In the genomic region with DNA sequence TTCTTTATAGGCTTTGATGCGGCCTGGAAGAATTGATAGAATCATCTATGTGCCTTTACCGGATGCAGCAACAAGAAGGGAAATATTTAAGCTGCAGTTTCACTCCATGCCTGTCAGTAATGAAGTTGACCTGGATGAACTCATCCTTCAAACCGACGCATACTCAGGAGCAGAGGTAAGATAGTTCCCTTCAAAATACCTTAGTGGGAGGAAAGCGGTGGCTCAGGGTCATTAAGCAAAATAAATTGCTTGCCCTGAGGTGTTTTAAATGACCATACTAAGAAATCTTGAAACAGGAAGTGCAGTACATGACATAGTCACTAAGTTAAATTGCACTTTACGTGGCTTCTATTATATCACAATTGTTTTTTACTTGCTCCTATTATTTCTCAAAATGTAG, we compare ENCODE assay signal across 22 cellular contexts.
A peak's percentile ranks its signal among the peaks of the same experiment; 100 is the strongest.
DNase-seq lines count a peak whose midpoint lies in the region; ATAC-seq and TF ChIP-seq lines count a peak whose summit lies in the region.
"Had no signal": no experiment of that assay in that cellular context is flagged by ENCODE, and none has a peak within 500 bp of the region (broad histone marks: within the 10 kb centered on the region; RNA-seq: fewer than 3 reads in every experiment).

No MANE protein-coding gene starts in this region.

- DNase-seq in GM23338 (ENCODE audit: low spot score) (no peak), Karpas-422 (peak; percentile 12), kidney epithelial cell (ENCODE audit: low read depth) (peak; percentile 29), progenitor cell of endocrine pancreas (ENCODE audit: low spot score, unreplicated experiment) (no peak), pons (ENCODE audit: low spot score) (no peak)
- no peak for DNase-seq in activated CD4-positive, CD25-positive, alpha-beta regulatory T cell (lab: John Stamatoyannopoulos, UW)
- DNase-seq: ACHN; CD4-positive, alpha-beta T cell; COR-L47; DND-41; GOT3; HCEC 1CT; MM.1S; NCI-H1092 treated with DMSO at 0.1 percent for 48 hours; NCI-H2029 treated with DMSO at 0.1 percent for 48 hours; NCI-H226; NCI-H524; NCI-H82; OCI-M1; SJCRH30 had no signal

- no peaks in the 10 kb centered on the region for H3K9me3 ChIP-seq in Karpas-422 (ENCODE audit: low read length)
- H3K9me3 ChIP-seq: BLaER1, SJCRH30 had no signal

- H3K36me3 Mint-ChIP-seq in GM23338 (ENCODE audit: low read depth) (no peaks in the 10 kb centered on the region; the same call in 2 of the 3 replicates), progenitor cell of endocrine pancreas (ENCODE audit: insufficient read depth) (peaks cover 2% of the 10 kb centered on the region)

- TF ChIP-seq CTCF in GM23338 (conservative IDR thresholded peaks at IDR 0.05; ENCODE audit: low read depth in 2 of 2), result no peak
- no peak for TF ChIP-seq CTCF in kidney epithelial cell (IDR thresholded peaks at IDR 0.05; ENCODE audit: insufficient read depth, low read length, poor library complexity, severe bottlenecking)
- TF ChIP-seq CTCF in progenitor cell of endocrine pancreas (IDR thresholded peaks at IDR 0.05; ENCODE audit: unreplicated experiment), result no peak

- no peak overlapping the region for H3K27ac ChIP-seq in GM23338 (ENCODE audit: low read depth)
- no peak overlapping the region for H3K27ac ChIP-seq in Karpas-422 (ENCODE audit: low read length)
- H3K27ac ChIP-seq: BLaER1, SJCRH30 had no signal

- no peaks in the 10 kb centered on the region for H3F3A ChIP-seq in GM23338 (replicated peaks; ENCODE audit: low read depth)

- no peak overlapping the region for H2AFZ ChIP-seq in GM23338
- 0 out of 2 replicates have a peak overlapping the region, but pooled peaks have one; percentile 8 for H2AFZ ChIP-seq in Karpas-422 (ENCODE audit: low read length)

- H3K4me1 Mint-ChIP-seq in GM23338, result peaks cover 3% of the 10 kb centered on the region; the same call in 1 of the 3 replicates
- H3K4me1 Mint-ChIP-seq in progenitor cell of endocrine pancreas (ENCODE audit: low read depth), result peaks cover 6% of the 10 kb centered on the region

- H3K27me3 ChIP-seq in GM23338 (ENCODE audit: insufficient read depth), result no peaks in the 10 kb centered on the region
- no peaks in the 10 kb centered on the region for H3K27me3 ChIP-seq in Karpas-422 (ENCODE audit: low read length)
- no peaks in the 10 kb centered on the region for H3K27me3 ChIP-seq in kidney epithelial cell (ENCODE audit: control insufficient read depth, insufficient read depth, low read length)
- H3K27me3 ChIP-seq: BLaER1, SJCRH30 had no signal

- H3K4me3 Mint-ChIP-seq in GM23338 (no peak overlapping the region), progenitor cell of endocrine pancreas (ENCODE audit: low read depth) (no peak overlapping the region)
- H3K4me3 Mint-ChIP-seq: CD4-positive, alpha-beta T cell had no signal

- no peaks in the 10 kb centered on the region for H3K9me3 Mint-ChIP-seq in GM23338
- H3K9me3 Mint-ChIP-seq in progenitor cell of endocrine pancreas (ENCODE audit: low read depth), result no peaks in the 10 kb centered on the region
- H3K9me3 Mint-ChIP-seq: CD4-positive, alpha-beta T cell had no signal

- H3K4me1 ChIP-seq in GM23338 (ENCODE audit: insufficient read depth) (no peaks in the 10 kb centered on the region), Karpas-422 (ENCODE audit: low read length) (peaks cover 9% of the 10 kb centered on the region)
- H3K4me1 ChIP-seq: SJCRH30 had no signal

- H3K4me3 ChIP-seq in GM23338 (no peak overlapping the region), Karpas-422 (ENCODE audit: low read length) (no peak overlapping the region), kidney epithelial cell (ENCODE audit: low read depth, low read length) (no peak overlapping the region)
- H3K4me3 ChIP-seq: BLaER1, SJCRH30 had no signal

- H3K9ac ChIP-seq in Karpas-422 (ENCODE audit: low read length), result no peak overlapping the region
- H3K9ac ChIP-seq: BLaER1 had no signal

- no peaks in the 10 kb centered on the region for H3K27me3 Mint-ChIP-seq in GM23338 (ENCODE audit: insufficient read depth, low read depth, poor library complexity)
- H3K27me3 Mint-ChIP-seq in progenitor cell of endocrine pancreas, result no peaks in the 10 kb centered on the region
- H3K27me3 Mint-ChIP-seq: CD4-positive, alpha-beta T cell had no signal

- peak overlapping the region; percentile 39; the same call in 1 of the 2 replicates for H3K27ac Mint-ChIP-seq in GM23338
- peak overlapping the region; percentile 81 for H3K27ac Mint-ChIP-seq in progenitor cell of endocrine pancreas
- H3K27ac Mint-ChIP-seq: CD4-positive, alpha-beta T cell had no signal

- H3K79me2 ChIP-seq in GM23338 (replicated peaks; ENCODE audit: insufficient read depth) (no peaks in the 10 kb centered on the region), Karpas-422 (ENCODE audit: low read length) (no peaks in the 10 kb centered on the region)

- ATAC-seq in GM23338, result no peak
- no peak for ATAC-seq in HG02610 (IDR thresholded peaks at IDR 0.05; ENCODE audit: unreplicated experiment)

- H3K36me3 ChIP-seq in GM23338 (ENCODE audit: insufficient read depth) (no peaks in the 10 kb centered on the region), Karpas-422 (ENCODE audit: insufficient read depth, low read length) (no peaks in the 10 kb centered on the region), kidney epithelial cell (ENCODE audit: control insufficient read depth, insufficient read depth, low read length) (no peaks in the 10 kb centered on the region)
- H3K36me3 ChIP-seq: BLaER1 had no signal

- H3K9me2 ChIP-seq in GM23338 (ENCODE audit: insufficient read depth) (no peaks in the 10 kb centered on the region), Karpas-422 (replicated peaks; ENCODE audit: insufficient read depth, low read length) (no peaks in the 10 kb centered on the region)

- H4K20me1 ChIP-seq in GM23338 (replicated peaks; ENCODE audit: insufficient read depth) (no peaks in the 10 kb centered on the region), Karpas-422 (ENCODE audit: insufficient read depth, low read depth, low read length) (no peaks in the 10 kb centered on the region)
- H4K20me1 ChIP-seq: BLaER1 had no signal

- H3K4me2 ChIP-seq in GM23338 (no peak overlapping the region), Karpas-422 (ENCODE audit: low read depth, low read length, poor library complexity, severe bottlenecking) (no peak overlapping the region)
- H3K4me2 ChIP-seq: BLaER1 had no signal

TF ChIP-seq in GM23338, 12 proteins besides CTCF, POLR2A, EP300 and RAD21 (continues in another document):
- TF ChIP-seq, protein P1, sequence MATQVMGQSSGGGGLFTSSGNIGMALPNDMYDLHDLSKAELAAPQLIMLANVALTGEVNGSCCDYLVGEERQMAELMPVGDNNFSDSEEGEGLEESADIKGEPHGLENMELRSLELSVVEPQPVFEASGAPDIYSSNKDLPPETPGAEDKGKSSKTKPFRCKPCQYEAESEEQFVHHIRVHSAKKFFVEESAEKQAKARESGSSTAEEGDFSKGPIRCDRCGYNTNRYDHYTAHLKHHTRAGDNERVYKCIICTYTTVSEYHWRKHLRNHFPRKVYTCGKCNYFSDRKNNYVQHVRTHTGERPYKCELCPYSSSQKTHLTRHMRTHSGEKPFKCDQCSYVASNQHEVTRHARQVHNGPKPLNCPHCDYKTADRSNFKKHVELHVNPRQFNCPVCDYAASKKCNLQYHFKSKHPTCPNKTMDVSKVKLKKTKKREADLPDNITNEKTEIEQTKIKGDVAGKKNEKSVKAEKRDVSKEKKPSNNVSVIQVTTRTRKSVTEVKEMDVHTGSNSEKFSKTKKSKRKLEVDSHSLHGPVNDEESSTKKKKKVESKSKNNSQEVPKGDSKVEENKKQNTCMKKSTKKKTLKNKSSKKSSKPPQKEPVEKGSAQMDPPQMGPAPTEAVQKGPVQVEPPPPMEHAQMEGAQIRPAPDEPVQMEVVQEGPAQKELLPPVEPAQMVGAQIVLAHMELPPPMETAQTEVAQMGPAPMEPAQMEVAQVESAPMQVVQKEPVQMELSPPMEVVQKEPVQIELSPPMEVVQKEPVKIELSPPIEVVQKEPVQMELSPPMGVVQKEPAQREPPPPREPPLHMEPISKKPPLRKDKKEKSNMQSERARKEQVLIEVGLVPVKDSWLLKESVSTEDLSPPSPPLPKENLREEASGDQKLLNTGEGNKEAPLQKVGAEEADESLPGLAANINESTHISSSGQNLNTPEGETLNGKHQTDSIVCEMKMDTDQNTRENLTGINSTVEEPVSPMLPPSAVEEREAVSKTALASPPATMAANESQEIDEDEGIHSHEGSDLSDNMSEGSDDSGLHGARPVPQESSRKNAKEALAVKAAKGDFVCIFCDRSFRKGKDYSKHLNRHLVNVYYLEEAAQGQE (IDR thresholded peaks at IDR 0.05; ENCODE audit: unreplicated experiment), result no peak
- no peak for TF ChIP-seq ZNF114 (CRISPR knock-in tag; IDR thresholded peaks at IDR 0.05)
- no peak for TF ChIP-seq CREB1 (CRISPR knock-in tag; IDR thresholded peaks at IDR 0.05; ENCODE audit: low read depth)
- TF ChIP-seq JUNB (IDR thresholded peaks at IDR 0.05; ENCODE audit: unreplicated experiment), result no peak
- TF ChIP-seq POLR2AphosphoS5 (IDR thresholded peaks at IDR 0.05; ENCODE audit: low read depth), result no peak
- TF ChIP-seq, protein P2, sequence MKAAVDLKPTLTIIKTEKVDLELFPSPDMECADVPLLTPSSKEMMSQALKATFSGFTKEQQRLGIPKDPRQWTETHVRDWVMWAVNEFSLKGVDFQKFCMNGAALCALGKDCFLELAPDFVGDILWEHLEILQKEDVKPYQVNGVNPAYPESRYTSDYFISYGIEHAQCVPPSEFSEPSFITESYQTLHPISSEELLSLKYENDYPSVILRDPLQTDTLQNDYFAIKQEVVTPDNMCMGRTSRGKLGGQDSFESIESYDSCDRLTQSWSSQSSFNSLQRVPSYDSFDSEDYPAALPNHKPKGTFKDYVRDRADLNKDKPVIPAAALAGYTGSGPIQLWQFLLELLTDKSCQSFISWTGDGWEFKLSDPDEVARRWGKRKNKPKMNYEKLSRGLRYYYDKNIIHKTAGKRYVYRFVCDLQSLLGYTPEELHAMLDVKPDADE (IDR thresholded peaks at IDR 0.05), result no peak
- TF ChIP-seq STAT1 (IDR thresholded peaks at IDR 0.05; ENCODE audit: unreplicated experiment), result no peak
- no peak for TF ChIP-seq EZH2phosphoT487 (IDR thresholded peaks at IDR 0.05; ENCODE audit: unreplicated experiment)

Comparison
In these comparisons a context has a peak if more than half of its experiments do, and no peak if none do; other contexts are left out.
1. DNase-seq: peak in Karpas-422 (single experiment) and kidney epithelial cell (single experiment); none in GM23338 (single experiment), progenitor cell of endocrine pancreas (single experiment), pons (single experiment) and activated CD4-positive, CD25-positive, alpha-beta regulatory T cell (0 of 4).